ENCODE assay signal across 5 cellular contexts in the genomic region with DNA sequence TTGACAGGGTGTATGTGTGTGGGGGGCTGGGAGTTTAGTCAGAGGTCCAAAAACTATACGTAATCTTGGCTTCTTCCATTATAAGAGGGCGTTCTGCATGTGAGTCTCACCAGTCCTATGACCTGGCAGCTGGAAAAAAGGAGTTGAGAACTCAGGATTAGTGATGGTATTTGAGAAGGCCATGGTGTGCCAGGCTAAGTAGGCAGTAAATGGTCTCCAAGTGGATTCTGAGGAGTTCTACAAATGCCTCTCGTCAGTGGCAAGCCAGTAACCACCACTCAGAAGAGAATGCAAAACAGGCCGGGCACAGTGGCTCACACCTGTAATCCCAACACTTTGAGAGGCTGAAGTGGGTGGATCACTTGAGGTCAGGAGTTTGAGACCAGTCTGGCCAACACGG. TPM values are rescaled to one million over a fixed set of nuclear protein-coding genes. Genes with fewer than 3 reads are reported as not detected.
"Had no signal": no experiment of that assay in that cellular context is flagged by ENCODE, and none has a peak within 500 bp of the region (broad histone marks: within the 10 kb centered on the region; RNA-seq: fewer than 3 reads in every experiment).

No MANE protein-coding gene starts in this region.

RNA-seq across cellular contexts. Expression of a gene that starts 21.2 kb away (rescaled TPM):
- total RNA-seq: activated CD4-positive, alpha-beta memory T cell treated with anti-CD3 and anti-CD28 coated beads for 36 hours; activated CD4-positive, alpha-beta T cell treated with anti-CD3 and anti-CD28 coated beads, Interleukin-2, amount 10 ng/mL, durations not matched to agents 7 days and 5 days; activated naive CD4-positive, alpha-beta T cell treated with anti-CD3 and anti-CD28 coated beads, Interleukin-2, amount 50 U/mL, for 72 hours; astrocyte; Right ventricle myocardium inferior had no signal
